Comparison of ENCODE assay signal across 9 cellular contexts in the genomic region with DNA sequence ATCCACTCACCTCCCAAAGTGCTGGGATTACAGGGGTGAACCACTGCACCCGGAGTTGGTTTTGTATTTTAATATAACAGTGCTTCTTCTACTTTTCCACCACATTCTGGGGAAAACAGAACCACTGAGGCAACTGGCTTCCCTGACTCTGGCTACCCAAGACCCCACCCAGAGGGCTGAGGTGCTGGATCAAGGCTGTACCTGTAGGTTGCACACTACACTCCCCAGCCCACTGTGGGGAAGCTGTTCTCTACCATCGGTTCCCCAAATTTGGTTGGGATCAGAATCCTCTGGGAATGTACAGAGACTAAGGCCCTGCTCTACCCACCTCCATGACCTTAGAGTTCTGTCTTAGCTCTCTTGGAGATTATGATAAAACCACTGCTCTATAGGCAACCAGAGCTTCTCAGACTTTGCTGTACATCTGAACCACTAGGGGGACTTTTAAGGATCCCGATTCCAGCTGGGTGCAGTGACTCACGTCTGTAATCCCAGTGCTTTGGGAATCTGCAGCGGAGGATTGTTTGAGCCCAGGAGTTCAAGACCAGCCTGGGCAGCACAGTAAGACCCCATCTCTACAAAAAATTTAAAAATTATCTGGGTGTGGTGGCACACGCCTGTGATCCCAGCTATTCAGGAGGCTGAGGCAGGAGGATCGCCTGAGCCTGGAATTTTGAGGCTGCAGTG. TPM values are rescaled to one million over a fixed set of nuclear protein-coding genes. Genes with fewer than 3 reads are reported as not detected.
A peak's percentile ranks its signal among the peaks of the same experiment; 100 is the strongest.
DNase-seq lines count a peak whose midpoint lies in the region; ATAC-seq and TF ChIP-seq lines count a peak whose summit lies in the region.
"Had no signal": no experiment of that assay in that cellular context is flagged by ENCODE, and none has a peak within 500 bp of the region (broad histone marks: within the 10 kb centered on the region; RNA-seq: fewer than 3 reads in every experiment).

No MANE protein-coding gene starts in this region.

- intact Hi-C loops in adrenal gland (cut with DNase I) (loop anchor here in 1 of 2 donors (5.0 kb wide), 1 partner anchor 76 kb away; no protein-coding TSS in a partner anchor), right lobe of liver (cut with DNase I) (no loop called here)
- intact Hi-C loops in CD8-positive, alpha-beta T cell (cut with DNase I, micrococcal nuclease): no loop called here

- H3K9me3 ChIP-seq in Karpas-422 (ENCODE audit: low read length): no peaks in the 10 kb centered on the region
- H3K9me3 ChIP-seq in adrenal gland (replicated peaks in 1 of 3): no peaks in the 10 kb centered on the region
- H3K9me3 ChIP-seq in right lobe of liver: no peaks in the 10 kb centered on the region
- no peaks in the 10 kb centered on the region for H3K9me3 ChIP-seq in CD8-positive, alpha-beta T cell (ENCODE audit: low read length)

- H3K9me2 ChIP-seq in Karpas-422 (replicated peaks; ENCODE audit: insufficient read depth, low read length): no peaks in the 10 kb centered on the region

- CTCF ChIA-PET in CD8-positive, alpha-beta T cell (lab: Charles Lee): interaction anchor here (1.1 to 1.4 kb wide), 2 partner anchors 9 to 41 kb away, joined by 3 to 5 read pairs; no protein-coding TSS in a partner anchor

- no peaks in the 10 kb centered on the region for H3K36me3 Mint-ChIP-seq in CD8-positive, alpha-beta T cell

- H3K27ac ChIP-seq in Karpas-422 (ENCODE audit: low read length): no peak overlapping the region
- H3K27ac ChIP-seq in adrenal gland: no peak overlapping the region
- no peak overlapping the region for H3K27ac ChIP-seq in right lobe of liver
- H3K27ac ChIP-seq in CD8-positive, alpha-beta T cell (ENCODE audit: low read depth, low read length): no peak overlapping the region

- no peaks in the 10 kb centered on the region for H3K79me2 ChIP-seq in Karpas-422 (ENCODE audit: low read length)

- no peak overlapping the region for H3K4me2 ChIP-seq in Karpas-422 (ENCODE audit: low read depth, low read length, poor library complexity, severe bottlenecking)

- POLR2A ChIA-PET in CD8-positive, alpha-beta T cell (lab: Charles Lee): no interaction called here

- no peak overlapping the region for H3K27ac Mint-ChIP-seq in CD8-positive, alpha-beta T cell

- H4K20me1 ChIP-seq in Karpas-422 (ENCODE audit: insufficient read depth, low read depth, low read length): no peaks in the 10 kb centered on the region

- peak; percentile 61 for DNase-seq in Daoy (ENCODE audit: low read depth)
- DNase-seq in Karpas-422: peak; percentile 47
- DNase-seq in adrenal gland: peak in 2 of 7 donors; percentile 16 to 36
- DNase-seq in right lobe of liver: no peak
- DNase-seq in NCI-H1694 (lab: John Stamatoyannopoulos, UW): no peak
- no peak for DNase-seq in CD8-positive, alpha-beta T cell
- no peak for DNase-seq in SK-N-DZ (ENCODE audit: low spot score)
- DNase-seq: activated CD4-positive, alpha-beta T cell treated with anti-CD3 and anti-CD28 coated beads, Interleukin-2, amount 50 U/mL, for 48 hours had no signal

- TF ChIP-seq CTCF in adrenal gland (IDR thresholded peaks at IDR 0.05): peak; percentile 13 to 39 (median 25)
- peak in 3 of 4 donors; percentile 7 to 29 (median 17) for TF ChIP-seq CTCF in right lobe of liver (IDR thresholded peaks at IDR 0.05)
- TF ChIP-seq CTCF in CD8-positive, alpha-beta T cell (IDR thresholded peaks at IDR 0.05): no peak

- H3K36me3 ChIP-seq in Karpas-422 (ENCODE audit: insufficient read depth, low read length): no peaks in the 10 kb centered on the region
- no peaks in the 10 kb centered on the region for H3K36me3 ChIP-seq in adrenal gland (replicated peaks in 1 of 2)
- H3K36me3 ChIP-seq in right lobe of liver: no peaks in the 10 kb centered on the region
- H3K36me3 ChIP-seq in CD8-positive, alpha-beta T cell (ENCODE audit: insufficient read depth, low read length): no peaks in the 10 kb centered on the region

- no peaks in the 10 kb centered on the region for H3K4me1 ChIP-seq in Karpas-422 (ENCODE audit: low read length)
- H3K4me1 ChIP-seq in adrenal gland (replicated peaks in 1 of 2): no peaks in the 10 kb centered on the region
- H3K4me1 ChIP-seq in right lobe of liver: no peaks in the 10 kb centered on the region
- no peaks in the 10 kb centered on the region for H3K4me1 ChIP-seq in CD8-positive, alpha-beta T cell (ENCODE audit: insufficient read depth, low read length)

- no peak overlapping the region for H2AFZ ChIP-seq in Karpas-422 (ENCODE audit: low read length)

- H3K9me3 Mint-ChIP-seq in CD8-positive, alpha-beta T cell: no peaks in the 10 kb centered on the region

- no peaks in the 10 kb centered on the region for H3K27me3 ChIP-seq in Karpas-422 (ENCODE audit: low read length)
- no peaks in the 10 kb centered on the region for H3K27me3 ChIP-seq in adrenal gland
- H3K27me3 ChIP-seq in right lobe of liver: no peaks in the 10 kb centered on the region
- H3K27me3 ChIP-seq in CD8-positive, alpha-beta T cell (ENCODE audit: insufficient read depth, low read length): no peaks in the 10 kb centered on the region

- peaks cover 6% of the 10 kb centered on the region for H3K4me1 Mint-ChIP-seq in CD8-positive, alpha-beta T cell (ENCODE audit: low read depth)

- no peak overlapping the region for H3K9ac ChIP-seq in Karpas-422 (ENCODE audit: low read length)

- no peaks in the 10 kb centered on the region for H3K27me3 Mint-ChIP-seq in CD8-positive, alpha-beta T cell (ENCODE audit: low read depth)

- 66 to 77% (median 74%) methylated on average over 7 of the region's 7 CpGs for WGBS in adrenal gland, 4 donors
- WGBS in right lobe of liver (ENCODE audit: insufficient coverage, low coverage, low lambda C conversion rate, missing lambda C conversion rate): 60% methylated on average over 5 of the region's 7 CpGs

- H3K4me3 ChIP-seq in Karpas-422 (ENCODE audit: low read length) (no peak overlapping the region), adrenal gland (no peak overlapping the region), right lobe of liver (no peak overlapping the region)
- H3K4me3 ChIP-seq in CD8-positive, alpha-beta T cell (ENCODE audit: low read depth, low read length): no peak overlapping the region

- ATAC-seq in right lobe of liver (peak in 2 of 4 donors; percentile 33 to 52), GM18907 (IDR thresholded peaks at IDR 0.05; ENCODE audit: unreplicated experiment) (no peak)
- no peak for ATAC-seq in CD8-positive, alpha-beta T cell

- no peak overlapping the region for H3K4me3 Mint-ChIP-seq in CD8-positive, alpha-beta T cell

- TF ChIP-seq POLR2A in adrenal gland (IDR thresholded peaks at IDR 0.05) (no peak), right lobe of liver (IDR thresholded peaks at IDR 0.05) (no peak)

RNA-seq across cellular contexts. Expression of a gene that starts 51.6 kb away (rescaled TPM):
- 0.98 and 2.2 TPM in 2 replicates for total RNA-seq in Daoy (2014; rRNA removed; shearing (Covaris generic))
- not detected in 2 replicates for total RNA-seq in Karpas-422 (2014; rRNA removed; shearing (Covaris generic); ENCODE audit: low replicate concordance)
- total RNA-seq in adrenal gland: 10 to 100 TPM in 1 of 8 donors, 1 to 10 TPM in 3, under 1 TPM in 2, not detected in 2; 0.22 to 14.2 (median 1.9) TPM
- 10 to 100 TPM in 1 of 3 donors, 1 to 10 TPM in 2; 4.2 to 25.8 (median 9.7) TPM for polyA plus RNA-seq in adrenal gland
- under 1 TPM in 2 of 6 experiments, not detected in 4; 0.18 to 0.50 TPM for total RNA-seq in right lobe of liver
- total RNA-seq in CD8-positive, alpha-beta T cell: under 1 TPM in 1 of 2 experiments, not detected in 1; 0.08 TPM
- 61.1 and 67.5 TPM in 2 replicates for polyA plus RNA-seq in SK-N-DZ (2014; cell fraction: cytosol; rRNA removed)
- 19.1 and 22.2 TPM in 2 replicates for polyA plus RNA-seq in SK-N-DZ (2014; cell fraction: nucleus; rRNA removed)

Comparison
In these comparisons a context has a peak if more than half of its experiments do, and no peak if none do; other contexts are left out.
1. DNase-seq: peak in Daoy (single experiment) and Karpas-422 (single experiment); none in right lobe of liver (0 of 3), NCI-H1694 (single experiment), CD8-positive, alpha-beta T cell (0 of 7) and SK-N-DZ (single experiment).